Comparison of ENCODE assay signal across 17 cellular contexts in the genomic region with DNA sequence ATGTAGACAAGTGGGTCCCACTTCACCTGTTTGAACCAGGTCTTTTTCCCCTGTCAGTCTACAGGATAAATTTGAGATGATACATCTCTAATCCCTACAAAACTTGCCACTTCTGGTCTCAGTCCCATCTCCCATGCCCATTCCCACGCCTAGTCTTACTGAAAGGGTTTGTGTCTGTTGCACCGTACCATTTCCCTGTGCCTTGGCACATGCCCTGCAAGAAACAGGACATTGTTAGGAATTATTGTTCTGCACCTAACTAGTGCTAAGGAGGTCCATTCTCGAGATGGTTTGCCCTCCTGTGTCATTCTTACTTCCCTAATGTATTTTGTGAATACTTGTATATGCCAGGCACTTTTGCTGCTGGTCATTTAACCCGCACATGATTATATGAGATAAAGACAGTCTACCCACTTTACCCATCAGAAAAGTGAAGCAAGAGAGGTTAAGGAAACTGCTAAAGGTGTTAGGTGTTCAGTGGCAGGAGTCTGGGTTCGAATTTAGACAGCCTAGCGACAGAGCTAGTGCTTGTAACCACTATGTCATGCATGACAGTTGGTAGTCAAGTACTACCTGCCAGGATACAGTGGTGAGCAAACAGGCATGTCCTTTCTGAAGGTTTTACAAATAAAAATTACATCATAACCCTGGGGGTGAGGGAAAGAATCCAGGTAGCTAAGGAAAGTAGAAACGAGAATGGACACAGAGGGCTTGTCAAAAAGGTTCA. TPM values are rescaled to one million over a fixed set of nuclear protein-coding genes. Genes with fewer than 3 reads are reported as not detected.
A peak's percentile ranks its signal among the peaks of the same experiment; 100 is the strongest.
DNase-seq lines count a peak whose midpoint lies in the region; ATAC-seq and TF ChIP-seq lines count a peak whose summit lies in the region.
"Had no signal": no experiment of that assay in that cellular context is flagged by ENCODE, and none has a peak within 500 bp of the region (broad histone marks: within the 10 kb centered on the region; RNA-seq: fewer than 3 reads in every experiment).

No MANE protein-coding gene starts in this region.

- no peak overlapping the region for H3K27ac ChIP-seq in gastroesophageal sphincter
- H3K27ac ChIP-seq: dorsolateral prefrontal cortex had no signal

- no peak for DNase-seq in activated T-cell treated with anti-CD3 and anti-CD28 coated beads, Interleukin-2, amount 50 U/mL, for 72 hours
- no peak for DNase-seq in activated T-cell treated with anti-CD3 and anti-CD28 coated beads, Interleukin-2, amount 50 U/mL, for 1 hour
- DNase-seq in NCI-H2029 treated with DMSO at 0.1 percent for 48 hours (lab: John Stamatoyannopoulos, UW) (peak; percentile 46), renal cortical epithelial cell (ENCODE audit: low read depth) (peak; percentile 60), cerebellum (ENCODE audit: low spot score) (no peak), occipital lobe (lab: John Stamatoyannopoulos, UW) (no peak)
- no peak for DNase-seq in effector memory CD8-positive, alpha-beta T cell
- DNase-seq: activated gamma-delta T cell treated with Interleukin-2 at 50 U/mL for 16 hours, dorsolateral prefrontal cortex, GF-D8, hippocampal formation, NCI-H1092, NCI-H446, OCI-M1 had no signal

- peaks cover 1% of the 10 kb centered on the region for H3K4me1 Mint-ChIP-seq in activated T-cell treated with anti-CD3 and anti-CD28 coated beads, Interleukin-2, amount 50 U/mL, for 72 hours (ENCODE audit: low read depth)
- H3K4me1 Mint-ChIP-seq in effector memory CD8-positive, alpha-beta T cell (ENCODE audit: low read depth in 2 of 2): peaks cover 0 to 3% of the 10 kb centered on the region in 2 donors

- H3K9me3 ChIP-seq in gastroesophageal sphincter: no peaks in the 10 kb centered on the region

- WGBS in gastroesophageal sphincter (ENCODE audit: low coverage in 1 of 2), 2 donors: 76 to 79% methylated on average over 4 to 6 of the region's 7 CpGs

- H3K27me3 ChIP-seq in gastroesophageal sphincter: no peaks in the 10 kb centered on the region
- H3K27me3 ChIP-seq: dorsolateral prefrontal cortex had no signal

- TF ChIP-seq POLR2A in gastroesophageal sphincter (IDR thresholded peaks at IDR 0.05): no peak

- peaks cover 7% of the 10 kb centered on the region for H3K27me3 Mint-ChIP-seq in activated T-cell treated with anti-CD3 and anti-CD28 coated beads, Interleukin-2, amount 50 U/mL, for 72 hours (ENCODE audit: low read depth)
- no peaks in the 10 kb centered on the region for H3K27me3 Mint-ChIP-seq in effector memory CD8-positive, alpha-beta T cell

- H3K36me3 Mint-ChIP-seq in activated T-cell treated with anti-CD3 and anti-CD28 coated beads, Interleukin-2, amount 50 U/mL, for 72 hours (ENCODE audit: insufficient read depth in 2 of 2): peaks cover 0 to 18% of the 10 kb centered on the region in 2 donors
- peaks cover 45% of the 10 kb centered on the region for H3K36me3 Mint-ChIP-seq in effector memory CD8-positive, alpha-beta T cell (ENCODE audit: insufficient read depth)

- peaks cover 3 to 49% of the 10 kb centered on the region in 2 donors for H3K36me3 ChIP-seq in gastroesophageal sphincter

- H3K4me3 ChIP-seq in gastroesophageal sphincter: no peak overlapping the region
- H3K4me3 ChIP-seq: dorsolateral prefrontal cortex had no signal

- no peak overlapping the region for H3K4me3 Mint-ChIP-seq in activated T-cell treated with anti-CD3 and anti-CD28 coated beads, Interleukin-2, amount 50 U/mL, for 72 hours
- H3K4me3 Mint-ChIP-seq in effector memory CD8-positive, alpha-beta T cell: no peak overlapping the region

- no peaks in the 10 kb centered on the region for H3K9me3 Mint-ChIP-seq in activated T-cell treated with anti-CD3 and anti-CD28 coated beads, Interleukin-2, amount 50 U/mL, for 72 hours
- no peaks in the 10 kb centered on the region for H3K9me3 Mint-ChIP-seq in effector memory CD8-positive, alpha-beta T cell

- no peaks in the 10 kb centered on the region for H3K4me1 ChIP-seq in gastroesophageal sphincter

- ATAC-seq in activated T-cell treated with anti-CD3 and anti-CD28 coated beads, Interleukin-2, amount 50 U/mL, for 72 hours (replicated peaks in 1 of 2): no peak
- no peak for ATAC-seq in effector memory CD8-positive, alpha-beta T cell (replicated peaks)
- ATAC-seq in gastroesophageal sphincter: no peak
- ATAC-seq: SK-N-SH treated with all-trans-retinoic acid at 6 μM for 48 hours had no signal

- H3K27ac Mint-ChIP-seq in activated T-cell treated with anti-CD3 and anti-CD28 coated beads, Interleukin-2, amount 50 U/mL, for 72 hours: peak overlapping the region; percentile 25
- H3K27ac Mint-ChIP-seq in effector memory CD8-positive, alpha-beta T cell: peak overlapping the region; percentile 5 to 15

- no peak for TF ChIP-seq CTCF in gastroesophageal sphincter (IDR thresholded peaks at IDR 0.05)

- TF ChIP-seq EP300 in gastroesophageal sphincter (IDR thresholded peaks at IDR 0.05): no peak

RNA-seq across cellular contexts. Expression of a gene that starts 12.7 kb away (rescaled TPM):
- total RNA-seq in activated T-cell treated with anti-CD3 and anti-CD28 coated beads, Interleukin-2, amount 50 U/mL, for 72 hours: not detected
- total RNA-seq in renal cortical epithelial cell (not detected in 2 replicates), cerebellum (not detected), gastroesophageal sphincter (not detected), occipital lobe (not detected)
- total RNA-seq: temporal lobe had no signal

Comparison
In these comparisons a context has a peak if more than half of its experiments do, and no peak if none do; other contexts are left out.
1. DNase-seq: peak in NCI-H2029 treated with DMSO at 0.1 percent for 48 hours (single experiment) and renal cortical epithelial cell (single experiment); none in activated T-cell treated with anti-CD3 and anti-CD28 coated beads, Interleukin-2, amount 50 U/mL, for 72 hours (0 of 2), activated T-cell treated with anti-CD3 and anti-CD28 coated beads, Interleukin-2, amount 50 U/mL, for 1 hour (single experiment), effector memory CD8-positive, alpha-beta T cell (0 of 3), cerebellum (single experiment) and occipital lobe (single experiment).